27 cellular contexts compared by ENCODE assay signal in genomic region chr6:156613996-156614395, GRCh38.
"Had no signal": no experiment of that assay in that cellular context is flagged by ENCODE, and none has a peak within 500 bp of the region (broad histone marks: within the 10 kb centered on the region; RNA-seq: fewer than 3 reads in every experiment).

No MANE protein-coding gene starts in this region.

- H3K27ac ChIP-seq: neural progenitor cell, ovary, parathyroid adenoma, psoas muscle, right lobe of liver, sigmoid colon, suprapubic skin, testis, tibial artery, transverse colon, upper lobe of right lung, uterus had no signal

- H2AFZ ChIP-seq: neural progenitor cell, parathyroid adenoma had no signal

- ATAC-seq: natural killer cell; psoas muscle; right cardiac atrium; right lobe of liver; stimulated activated memory B cell treated with anti-CD40 and anti-IgM and Interleukin-4, amounts not matched to agents 10 μg/mL and 1 μg/mL and 100 μg/mL, for 72 hours; stimulated activated naive CD8-positive, alpha-beta T cell treated with anti-CD3 and anti-CD28 coated beads, Interleukin-15, amount 100 ng/mL, for 72 hours; stimulated activated naive CD8-positive, alpha-beta T cell treated with anti-CD3 and anti-CD28 coated beads, Interleukin-15, Interleukin-2, amounts not matched to agents 100 U/mL and 50 U/mL, for 24 hours; upper lobe of right lung had no signal

- H3K9me3 ChIP-seq: ovary, right lobe of liver, testis, uterus had no signal

- FAIRE-seq: small intestine had no signal

- H3K27me3 ChIP-seq: neural progenitor cell, ovary, right lobe of liver, sigmoid colon, suprapubic skin, testis, tibial artery, transverse colon, upper lobe of right lung, uterus had no signal

- H3K4me1 ChIP-seq: psoas muscle, right lobe of liver, sigmoid colon, suprapubic skin, uterus had no signal

- H3K36me3 ChIP-seq: ovary, right lobe of liver, sigmoid colon, suprapubic skin, tibial artery, transverse colon, upper lobe of right lung, uterus had no signal

- H3K9ac ChIP-seq: neural progenitor cell, parathyroid adenoma had no signal

- H3K4me3 ChIP-seq: neural progenitor cell, ovary, psoas muscle, right lobe of liver, sigmoid colon, suprapubic skin, testis, tibial artery, transverse colon, upper lobe of right lung, uterus had no signal

- H3K4me2 ChIP-seq: neural progenitor cell had no signal

- H3K79me2 ChIP-seq: parathyroid adenoma had no signal

- DNase-seq: natural killer cell; occipital lobe; ovary; posterior cingulate gyrus; psoas muscle; right cardiac atrium; right lobe of liver; sigmoid colon; small intestine; stimulated activated CD4-positive, alpha-beta T cell treated with anti-CD3 and anti-CD28 coated beads, Interleukin-12 subunit alpha, Interleukin-12 subunit beta, amount 100 ng/mL, for 4 hours; stimulated activated CD4-positive, alpha-beta T cell treated with anti-CD3 and anti-CD28 coated beads, Interleukin-1b, Interleukin-23, amount 100 ng/mL, for 48 hours; stimulated activated CD4-positive, alpha-beta T cell treated with anti-CD3 and anti-CD28 coated beads, Interleukin-4, amount 100 ng/mL, for 1 hour; stimulated activated CD4-positive, alpha-beta T cell treated with anti-CD3 and anti-CD28 coated beads, Interleukin-4, amount 100 ng/mL, for 4 hours; stimulated activated CD8-positive, alpha-beta memory T cell treated with anti-CD3 and anti-CD28 coated beads, Interleukin-4, amount 100 ng/mL, for 48 hours; stimulated activated naive CD4-positive, alpha-beta T cell; stimulated activated naive CD8-positive, alpha-beta T cell treated with anti-CD3 and anti-CD28 coated beads, Interleukin-15, amount 100 ng/mL, for 72 hours; stimulated activated naive CD8-positive, alpha-beta T cell treated with anti-CD3 and anti-CD28 coated beads, Interleukin-15, Interleukin-2, amounts not matched to agents 100 U/mL and 50 U/mL, for 24 hours; substantia nigra; testis; tibial artery; transverse colon; upper lobe of right lung; uterus had no signal
